Comparison of ENCODE assay signal across 8 cellular contexts in genomic region chr7:70040971-70041766, GRCh38.
DNase-seq lines count a peak whose midpoint lies in the region; ATAC-seq and TF ChIP-seq lines count a peak whose summit lies in the region.

No MANE protein-coding gene starts in this region.

- no peaks in the 10 kb centered on the region for H3K36me3 Mint-ChIP-seq in activated CD4-positive, alpha-beta memory T cell treated with anti-CD3 and anti-CD28 coated beads for 36 hours

- H3K36me3 ChIP-seq in ascending aorta: no peaks in the 10 kb centered on the region
- no peaks in the 10 kb centered on the region for H3K36me3 ChIP-seq in left lung

- CTCF ChIA-PET in activated CD4-positive, alpha-beta memory T cell treated with anti-CD3 and anti-CD28 coated beads for 36 hours (lab: Charles Lee): interaction anchor here (1.3 kb wide), 1 partner anchor 657 kb away, joined by 3 read pairs; no protein-coding TSS in a partner anchor

- POLR2A ChIA-PET in activated CD4-positive, alpha-beta memory T cell treated with anti-CD3 and anti-CD28 coated beads for 36 hours (lab: Charles Lee): no interaction called here

- H3K4me3 ChIP-seq in AG09309 (ENCODE audit: control insufficient read depth, low read depth, low read length) (no peak overlapping the region), ascending aorta (no peak overlapping the region), left lung (no peak overlapping the region)
- no peak overlapping the region for H3K4me3 ChIP-seq in Jurkat, Clone E6-1 (ENCODE audit: low read length)

- H3K27me3 ChIP-seq in ascending aorta: no peaks in the 10 kb centered on the region
- no peaks in the 10 kb centered on the region for H3K27me3 ChIP-seq in left lung

- H3K4me1 Mint-ChIP-seq in activated CD4-positive, alpha-beta memory T cell treated with anti-CD3 and anti-CD28 coated beads for 36 hours (ENCODE audit: low read depth): no peaks in the 10 kb centered on the region

- no peak overlapping the region for H3K4me3 Mint-ChIP-seq in activated CD4-positive, alpha-beta memory T cell treated with anti-CD3 and anti-CD28 coated beads for 36 hours

- ATAC-seq in left lung (peak; percentile 54), GM18870 (IDR thresholded peaks at IDR 0.05; ENCODE audit: unreplicated experiment) (no peak)

- intact Hi-C loops in ascending aorta (cut with DNase I) (loop anchor here (5.0 kb wide), 2 partner anchors 121 to 656 kb away; no protein-coding TSS in a partner anchor), left lung (cut with DNase I) (loop anchor here in 1 of 2 donors (5.0 kb wide), 1 partner anchor 121 kb away; no protein-coding TSS in a partner anchor)
- intact Hi-C loops in activated CD4-positive, alpha-beta memory T cell treated with anti-CD3 and anti-CD28 coated beads for 36 hours (cut with micrococcal nuclease): no loop called here

- peaks cover 0 to 5% of the 10 kb centered on the region in 2 donors for H3K4me1 ChIP-seq in ascending aorta
- H3K4me1 ChIP-seq in left lung: no peaks in the 10 kb centered on the region

- H3K27ac Mint-ChIP-seq in activated CD4-positive, alpha-beta memory T cell treated with anti-CD3 and anti-CD28 coated beads for 36 hours: no peak overlapping the region

- H3K27me3 Mint-ChIP-seq in activated CD4-positive, alpha-beta memory T cell treated with anti-CD3 and anti-CD28 coated beads for 36 hours: no peaks in the 10 kb centered on the region

- DNase-seq in AG09309 (ENCODE audit: low read depth): no peak
- peak; percentile 12 for DNase-seq in Jurkat, Clone E6-1 (ENCODE audit: low read depth, low spot score)
- DNase-seq in ascending aorta (ENCODE audit: low spot score in 2 of 2): no peak
- DNase-seq in left lung: no peak
- no peak for DNase-seq in NCI-H187 treated with DMSO at 0.1 percent for 48 hours (lab: John Stamatoyannopoulos, UW)
- no peak for DNase-seq in stimulated activated CD4-positive, alpha-beta T cell treated with anti-CD3 and anti-CD28 coated beads, Interleukin-2, amount 100 ng/mL, for 24 hours
- no peak for DNase-seq in activated CD4-positive, alpha-beta memory T cell treated with anti-CD3 and anti-CD28 coated beads for 36 hours

- no peak overlapping the region for H3K27ac ChIP-seq in ascending aorta
- H3K27ac ChIP-seq in left lung: no peak overlapping the region

- H3K9me3 Mint-ChIP-seq in activated CD4-positive, alpha-beta memory T cell treated with anti-CD3 and anti-CD28 coated beads for 36 hours: no peaks in the 10 kb centered on the region

- TF ChIP-seq CTCF in AG09309 (IDR thresholded peaks at IDR 0.05; ENCODE audit: control insufficient read depth, insufficient read depth, low read depth, low read length, missing control alignments) (peak; percentile 25), ascending aorta (IDR thresholded peaks at IDR 0.05) (peak in 2 of 3 experiments; percentile 16 to 40), left lung (IDR thresholded peaks at IDR 0.05) (peak; percentile 7 to 34)

- H3K9me3 ChIP-seq in ascending aorta (no peaks in the 10 kb centered on the region), left lung (no peaks in the 10 kb centered on the region)
